Comparison of ENCODE assay signal across 2 cellular contexts in the genomic region with DNA sequence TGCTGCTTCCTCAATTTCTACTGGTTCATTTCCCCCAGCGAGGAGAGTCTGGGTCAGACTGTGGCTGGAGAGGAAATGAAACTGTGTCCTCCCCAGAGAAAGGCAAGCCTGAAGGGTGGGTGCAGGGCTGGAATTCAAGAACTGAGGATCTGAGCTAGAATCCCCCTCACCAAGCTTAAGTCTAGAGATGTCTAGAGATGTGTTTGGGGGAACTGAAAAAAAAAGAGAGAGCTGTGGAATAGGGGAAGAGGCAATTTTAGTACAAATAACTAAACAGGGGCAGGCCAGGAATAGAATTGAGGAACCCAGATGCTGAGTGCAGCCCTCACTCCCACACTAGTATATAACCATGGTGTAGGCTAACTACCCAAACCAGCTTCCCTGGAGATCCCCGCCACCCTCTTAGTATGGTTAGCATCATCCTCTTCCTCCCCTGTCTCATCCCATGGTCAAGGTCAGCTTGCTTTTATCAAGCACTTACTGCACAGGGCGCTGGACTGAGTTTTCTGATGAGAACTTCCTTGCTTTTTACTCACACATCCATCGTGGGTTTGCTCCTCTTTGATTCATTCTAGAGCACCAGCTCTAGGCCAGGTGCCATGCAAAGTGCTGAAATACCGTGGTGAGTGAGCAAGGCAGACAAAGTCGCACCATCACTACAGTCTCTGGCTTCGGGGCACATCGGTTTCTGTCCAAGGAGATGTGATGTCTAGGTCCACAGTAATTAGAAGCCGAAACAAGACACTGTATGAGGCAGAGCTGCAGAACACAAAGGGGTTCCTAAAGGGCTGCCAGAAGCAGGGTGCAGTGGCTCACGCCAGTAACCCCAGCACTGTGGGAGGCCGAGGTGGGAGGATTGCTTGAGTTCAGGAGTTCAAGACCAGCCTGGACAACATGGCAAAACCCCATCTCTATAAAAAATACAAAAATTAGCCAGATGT.
TF ChIP-seq lines count a peak whose summit lies in the region.

No MANE protein-coding gene starts in this region.

TF ChIP-seq in SK-N-SH, 30 proteins besides CTCF, POLR2A, EP300 and RAD21 (continued from another document):
- no peak for TF ChIP-seq IRF3 (IDR thresholded peaks at IDR 0.05; ENCODE audit: low read depth, low read length)
- no peak for TF ChIP-seq FOXJ3 (CRISPR knock-in tag; IDR thresholded peaks at IDR 0.05)
- no peak for TF ChIP-seq ELF1 (IDR thresholded peaks at IDR 0.05)
- no peak for TF ChIP-seq USF2 (IDR thresholded peaks at IDR 0.05; ENCODE audit: borderline replicate concordance, low read depth, low read length)
- TF ChIP-seq GATA2 (CRISPR knock-in tag; IDR thresholded peaks at IDR 0.05): no peak
- no peak for TF ChIP-seq SMC3 (IDR thresholded peaks at IDR 0.05; ENCODE audit: low read depth, low read length)
- no peak for TF ChIP-seq POLR2AphosphoS5 (IDR thresholded peaks at IDR 0.05; ENCODE audit: low read depth, low read length)
- TF ChIP-seq MXI1 (IDR thresholded peaks at IDR 0.05; ENCODE audit: low read depth, low read length): no peak

TF ChIP-seq in SK-N-SH treated with all-trans-retinoic acid at 6 μM for 48 hours, 23 proteins besides CTCF, POLR2A, EP300 and RAD21 (continued from another document):
- TF ChIP-seq PATZ1 (CRISPR knock-in tag; IDR thresholded peaks at IDR 0.05; ENCODE audit: borderline replicate concordance) (no peak), ZNF565 (CRISPR knock-in tag; conservative IDR thresholded peaks at IDR 0.05; ENCODE audit: low read depth) (no peak), ZC3H10 (CRISPR knock-in tag; IDR thresholded peaks at IDR 0.05) (no peak), ISL1 (CRISPR knock-in tag; IDR thresholded peaks at IDR 0.05) (no peak), ZFP30 (CRISPR knock-in tag; IDR thresholded peaks at IDR 0.05) (no peak), CSDC2 (CRISPR knock-in tag; IDR thresholded peaks at IDR 0.05) (no peak), BACH2 (CRISPR knock-in tag; IDR thresholded peaks at IDR 0.05; ENCODE audit: borderline replicate concordance) (no peak)
- TF ChIP-seq, protein P1, sequence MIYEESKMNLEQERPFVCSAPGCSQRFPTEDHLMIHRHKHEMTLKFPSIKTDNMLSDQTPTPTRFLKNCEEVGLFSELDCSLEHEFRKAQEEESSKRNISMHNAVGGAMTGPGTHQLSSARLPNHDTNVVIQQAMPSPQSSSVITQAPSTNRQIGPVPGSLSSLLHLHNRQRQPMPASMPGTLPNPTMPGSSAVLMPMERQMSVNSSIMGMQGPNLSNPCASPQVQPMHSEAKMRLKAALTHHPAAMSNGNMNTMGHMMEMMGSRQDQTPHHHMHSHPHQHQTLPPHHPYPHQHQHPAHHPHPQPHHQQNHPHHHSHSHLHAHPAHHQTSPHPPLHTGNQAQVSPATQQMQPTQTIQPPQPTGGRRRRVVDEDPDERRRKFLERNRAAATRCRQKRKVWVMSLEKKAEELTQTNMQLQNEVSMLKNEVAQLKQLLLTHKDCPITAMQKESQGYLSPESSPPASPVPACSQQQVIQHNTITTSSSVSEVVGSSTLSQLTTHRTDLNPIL (CRISPR knock-in tag; IDR thresholded peaks at IDR 0.05; ENCODE audit: low read depth): no peak
TF ChIP-seq in SK-N-SH treated with all-trans-retinoic acid at 6 μM for 48 hours: peak in this region for 0.
